ENCODE assay signal across 14 cellular contexts in genomic region chr12:51887476-51888315, GRCh38. TPM values are rescaled to one million over a fixed set of nuclear protein-coding genes. Genes with fewer than 3 reads are reported as not detected.
DNase-seq lines count a peak whose midpoint lies in the region; ATAC-seq lines count a peak whose summit lies in the region.
"Had no signal": no experiment of that assay in that cellular context is flagged by ENCODE, and none has a peak within 500 bp of the region (broad histone marks: within the 10 kb centered on the region; RNA-seq: fewer than 3 reads in every experiment).

Gene ANKRD33, plus strand, starts transcription at chr12:51888103. Its CDS starts 84 bp downstream, at chr12:51888187.

- peak; percentile 28 to 32 for ATAC-seq in left cardiac atrium
- ATAC-seq: stimulated activated naive CD8-positive, alpha-beta T cell treated with anti-CD3 and anti-CD28 coated beads, Interleukin-15, amount 100 ng/mL, for 72 hours had no signal

- peak; percentile 98 for DNase-seq in H7
- DNase-seq in NCI-H82 treated with DMSO at 0.1 percent for 48 hours (lab: John Stamatoyannopoulos, UW; ENCODE audit: unreplicated experiment): peak; percentile 93
- DNase-seq in left cardiac atrium: peak; percentile 70
- peak; percentile 65 for DNase-seq in retina
- DNase-seq in NCI-H2081 (lab: John Stamatoyannopoulos, UW): no peak
- DNase-seq in GM19238 (ENCODE audit: insufficient read length, low spot score): no peak
- no peak for DNase-seq in central memory CD4-positive, alpha-beta T cell
- DNase-seq: activated CD4-positive, alpha-beta memory T cell treated with anti-CD3 and anti-CD28 coated beads for 36 hours; GDM1; MM.1S; stimulated activated naive CD8-positive, alpha-beta T cell treated with anti-CD3 and anti-CD28 coated beads, Interleukin-15, amount 100 ng/mL, for 72 hours had no signal

- H3K36me3 ChIP-seq in H7 (replicated peaks; ENCODE audit: control insufficient read depth, insufficient read depth, low read length): no peaks in the 10 kb centered on the region

- H3K4me3 ChIP-seq in H7 (ENCODE audit: insufficient read depth, low read depth, low read length): peak within 1 kb of the TSS; percentile 54

- peaks cover 10% of the 10 kb centered on the region for H3K27me3 ChIP-seq in H7 (ENCODE audit: control insufficient read depth, insufficient read depth, low read length)

- intact Hi-C loops in left cardiac atrium (cut with DNase I): no loop called here

RNA-seq across cellular contexts. Expression of gene ANKRD33, which starts in this region (rescaled TPM):
- total RNA-seq in H7 (2014; rRNA removed; shearing (Covaris generic)): 0.17 and 1.6 TPM in 2 replicates
- total RNA-seq in left cardiac atrium: not detected
- total RNA-seq: activated CD4-positive, alpha-beta memory T cell treated with anti-CD3 and anti-CD28 coated beads for 36 hours; kidney epithelial cell; RPMI7951; skeletal muscle tissue had no signal

Comparison
In these comparisons a context has a peak if more than half of its experiments do, and no peak if none do; other contexts are left out.
1. Peak in DNase-seq and ATAC-seq in left cardiac atrium; RNA of the gene not detected or under 1 TPM.
2. DNase-seq: peak in H7 (single experiment), NCI-H82 treated with DMSO at 0.1 percent for 48 hours (single experiment) and retina (single experiment); none in NCI-H2081 (0 of 2), GM19238 (single experiment) and central memory CD4-positive, alpha-beta T cell (single experiment).